13 cellular contexts compared by ENCODE assay signal in genomic region chr16:85923153-85924021, GRCh38. TPM values are rescaled to one million over a fixed set of nuclear protein-coding genes. Genes with fewer than 3 reads are reported as not detected.
DNase-seq lines count a peak whose midpoint lies in the region; ATAC-seq, FAIRE-seq and TF ChIP-seq lines count a peak whose summit lies in the region.
"Had no signal": no experiment of that assay in that cellular context is flagged by ENCODE, and none has a peak within 500 bp of the region (broad histone marks: within the 10 kb centered on the region; RNA-seq: fewer than 3 reads in every experiment).

No MANE protein-coding gene starts in this region.

- ATAC-seq in upper lobe of right lung: no peak
- ATAC-seq in HG03571 (IDR thresholded peaks at IDR 0.05; ENCODE audit: unreplicated experiment): no peak

- H3K27ac ChIP-seq in mucosa of rectum (ENCODE audit: low read depth in 2 of 2, low read length in 2 of 2) (peak overlapping the region; percentile 57 to 67), upper lobe of right lung (no peak overlapping the region)

- H3K4me3 ChIP-seq in mucosa of rectum (ENCODE audit: low read length in 2 of 2) (no peak overlapping the region), upper lobe of right lung (no peak overlapping the region)

- no peak overlapping the region for H3K4me3 Mint-ChIP-seq in chondrocyte (ENCODE audit: unreplicated experiment)
- no peak overlapping the region for H3K4me3 Mint-ChIP-seq in endothelial cell (ENCODE audit: unreplicated experiment)
- H3K4me3 Mint-ChIP-seq: CD4-positive, alpha-beta T cell had no signal

- intact Hi-C loops in upper lobe of right lung (cut with DNase I): no loop called here

- H3K27me3 ChIP-seq in mucosa of rectum (ENCODE audit: control insufficient read depth in 2 of 2, insufficient read depth in 2 of 2, low read length in 2 of 2) (no peaks in the 10 kb centered on the region), upper lobe of right lung (no peaks in the 10 kb centered on the region)

- H3K36me3 Mint-ChIP-seq in chondrocyte (ENCODE audit: low read depth) (no peaks in the 10 kb centered on the region), endothelial cell (ENCODE audit: low read depth, unreplicated experiment) (no peaks in the 10 kb centered on the region)

- FAIRE-seq in HTR-8/SVneo (lab: Jason Lieb, UNC): peak; percentile 81
- FAIRE-seq: endometrium, TTC549 had no signal

- TF ChIP-seq CTCF in chondrocyte (IDR thresholded peaks at IDR 0.05) (no peak), upper lobe of right lung (IDR thresholded peaks at IDR 0.05) (no peak), endothelial cell (IDR thresholded peaks at IDR 0.05; ENCODE audit: unreplicated experiment) (no peak)

- H3K9ac ChIP-seq in mucosa of rectum (ENCODE audit: low read depth in 1 of 2, low read length in 2 of 2): no peak overlapping the region

- H3K27me3 Mint-ChIP-seq in chondrocyte (ENCODE audit: low read depth) (peaks cover 52% of the 10 kb centered on the region), endothelial cell (ENCODE audit: unreplicated experiment) (peaks cover 1% of the 10 kb centered on the region)
- H3K27me3 Mint-ChIP-seq: CD4-positive, alpha-beta T cell had no signal

- H3K36me3 ChIP-seq in mucosa of rectum (ENCODE audit: control insufficient read depth in 2 of 2, insufficient read depth in 2 of 2, low read length in 2 of 2) (peaks cover 15 to 27% of the 10 kb centered on the region in 2 donors), upper lobe of right lung (no peaks in the 10 kb centered on the region)

- DNase-seq in CD1c-positive myeloid dendritic cell (ENCODE audit: extremely low spot score) (peak; percentile 69), HTR-8/SVneo (ENCODE audit: insufficient read length, low spot score) (peak; percentile 45), chondrocyte (ENCODE audit: low spot score) (peak; percentile 58), upper lobe of right lung (no peak), NOMO-1 (lab: John Stamatoyannopoulos, UW; ENCODE audit: unreplicated experiment in 2 of 2) (no peak), endothelial cell (ENCODE audit: low spot score) (no peak)
- DNase-seq: CD4-positive, alpha-beta T cell; NCI-H146; Right ventricle myocardium superior had no signal

- H3K4me1 ChIP-seq in mucosa of rectum (ENCODE audit: control insufficient read depth in 2 of 2, insufficient read depth in 2 of 2, low read length in 2 of 2): no peaks in the 10 kb centered on the region
- peaks cover 12% of the 10 kb centered on the region for H3K4me1 ChIP-seq in upper lobe of right lung

- H3K4me1 Mint-ChIP-seq in chondrocyte (ENCODE audit: low read depth) (no peaks in the 10 kb centered on the region), endothelial cell (ENCODE audit: unreplicated experiment) (peaks cover 11% of the 10 kb centered on the region)

- no peaks in the 10 kb centered on the region for H3K9me3 ChIP-seq in mucosa of rectum (ENCODE audit: control insufficient read depth in 2 of 2, low read length in 2 of 2)
- no peaks in the 10 kb centered on the region for H3K9me3 ChIP-seq in upper lobe of right lung

- H3K9me3 Mint-ChIP-seq in chondrocyte (ENCODE audit: low read depth) (peaks cover 3% of the 10 kb centered on the region), endothelial cell (ENCODE audit: unreplicated experiment) (no peaks in the 10 kb centered on the region)
- H3K9me3 Mint-ChIP-seq: CD4-positive, alpha-beta T cell had no signal

- H3K27ac Mint-ChIP-seq in chondrocyte (ENCODE audit: unreplicated experiment): no peak overlapping the region
- no peak overlapping the region for H3K27ac Mint-ChIP-seq in endothelial cell (ENCODE audit: unreplicated experiment)
- H3K27ac Mint-ChIP-seq: CD4-positive, alpha-beta T cell had no signal

RNA-seq across cellular contexts. Expression of gene IRF8, which starts 24.4 kb away (rescaled TPM):
- total RNA-seq in chondrocyte (not detected in 3 replicates), upper lobe of right lung (43.1 TPM), endothelial cell (ENCODE audit: unreplicated experiment) (1.5 TPM)

Comparison
In these comparisons a context has a peak if more than half of its experiments do, and no peak if none do; other contexts are left out.
1. DNase-seq: peak in CD1c-positive myeloid dendritic cell (single experiment), HTR-8/SVneo (single experiment) and chondrocyte (single experiment); none in upper lobe of right lung (single experiment), NOMO-1 (0 of 2) and endothelial cell (single experiment).
2. RNA of gene IRF8, which starts 24.4 kb away (total RNA-seq): 43.1 TPM in upper lobe of right lung (single experiment); 1.5 TPM in endothelial cell (single experiment) and not detected in chondrocyte; every median in the first group is over 10 times any median in the second.